ENCODE assay signal across 30 cellular contexts in genomic region chr4:139594591-139595185, GRCh38.
"Had no signal": no experiment of that assay in that cellular context is flagged by ENCODE, and none has a peak within 500 bp of the region (broad histone marks: within the 10 kb centered on the region; RNA-seq: fewer than 3 reads in every experiment).

No MANE protein-coding gene starts in this region.

- DNase-seq: hippocampal formation; immature natural killer cell; kidney; left colon; left lung; naive B cell; natural killer cell; nephron progenitor cell; pancreas; posterior cingulate gyrus; retina; right cardiac atrium; stimulated activated CD4-positive, alpha-beta T cell treated with anti-CD3 and anti-CD28 coated beads, Interleukin-12 subunit alpha, Interleukin-12 subunit beta, amount 100 ng/mL, for 4 hours; stimulated activated CD4-positive, alpha-beta T cell treated with anti-CD3 and anti-CD28 coated beads, Interleukin-15, amount 100 ng/mL, for 24 hours; stimulated activated CD4-positive, alpha-beta T cell treated with anti-CD3 and anti-CD28 coated beads, Interleukin-2, amount 100 ng/mL, for 24 hours; stimulated activated CD4-positive, alpha-beta T cell treated with anti-CD3 and anti-CD28 coated beads, Interleukin-4, amount 100 ng/mL, for 1 hour; stimulated activated naive B cell treated with anti-CD40 and anti-IgM and Interleukin-4, amounts not matched to agents 10 μg/mL and 1 μg/mL and 100 μg/mL, for 72 hours; stimulated activated naive CD8-positive, alpha-beta T cell treated with anti-CD3 and anti-CD28 coated beads, Interleukin-15, Interleukin-2, amounts not matched to agents 100 U/mL and 50 U/mL, for 24 hours; stomach; testis; thyroid gland; transverse colon; upper lobe of left lung had no signal

- H2AFZ ChIP-seq: neural progenitor cell had no signal

- H3K9ac ChIP-seq: neural progenitor cell had no signal

- H3K4me1 Mint-ChIP-seq: immature natural killer cell; naive B cell; natural killer cell; stimulated activated naive B cell treated with anti-CD40 and anti-IgM and Interleukin-4, amounts not matched to agents 10 μg/mL and 1 μg/mL and 100 μg/mL, for 72 hours had no signal

- H3K36me3 ChIP-seq: left lung, neural progenitor cell, pancreas, prostate gland, stomach, thyroid gland, transverse colon, upper lobe of left lung, vagina had no signal

- H3K4me1 ChIP-seq: prostate gland, testis, thyroid gland, transverse colon had no signal

- H3K4me2 ChIP-seq: neural progenitor cell had no signal

- ATAC-seq: left colon; left lung; natural killer cell; pancreas; right cardiac atrium; sciatic nerve; stimulated activated naive B cell treated with anti-CD40 and anti-IgM and Interleukin-4, amounts not matched to agents 10 μg/mL and 1 μg/mL and 100 μg/mL, for 72 hours; stimulated activated naive CD8-positive, alpha-beta T cell treated with anti-CD3 and anti-CD28 coated beads, Interleukin-15, Interleukin-2, amounts not matched to agents 100 U/mL and 50 U/mL, for 24 hours had no signal

- FAIRE-seq: islet of Langerhans, kidney, pancreas had no signal

- H3K27ac Mint-ChIP-seq: immature natural killer cell; natural killer cell; nephron progenitor cell; neural progenitor cell; stimulated activated naive B cell treated with anti-CD40 and anti-IgM and Interleukin-4, amounts not matched to agents 10 μg/mL and 1 μg/mL and 100 μg/mL, for 72 hours had no signal

- H3K36me3 Mint-ChIP-seq: immature natural killer cell; naive B cell; natural killer cell; neural progenitor cell; stimulated activated naive B cell treated with anti-CD40 and anti-IgM and Interleukin-4, amounts not matched to agents 10 μg/mL and 1 μg/mL and 100 μg/mL, for 72 hours had no signal

- H3K4me3 ChIP-seq: left lung, lung, neural progenitor cell, pancreas, prostate gland, skin epidermis, stomach, testis, thyroid gland, transverse colon, upper lobe of left lung, vagina had no signal

- H3K27me3 Mint-ChIP-seq: stimulated activated naive B cell treated with anti-CD40 and anti-IgM and Interleukin-4, amounts not matched to agents 10 μg/mL and 1 μg/mL and 100 μg/mL, for 72 hours had no signal

- H3K4me3 Mint-ChIP-seq: immature natural killer cell; naive B cell; natural killer cell; nephron progenitor cell; neural progenitor cell; stimulated activated naive B cell treated with anti-CD40 and anti-IgM and Interleukin-4, amounts not matched to agents 10 μg/mL and 1 μg/mL and 100 μg/mL, for 72 hours had no signal

- H3K9me3 Mint-ChIP-seq: immature natural killer cell; naive B cell; natural killer cell; nephron progenitor cell; stimulated activated naive B cell treated with anti-CD40 and anti-IgM and Interleukin-4, amounts not matched to agents 10 μg/mL and 1 μg/mL and 100 μg/mL, for 72 hours had no signal

- H3K9me3 ChIP-seq: left lung, pancreas, prostate gland, stomach, testis, thyroid gland, transverse colon, upper lobe of left lung, vagina had no signal

- H3K27ac ChIP-seq: left lung, neural progenitor cell, pancreas, prostate gland, skin epidermis, stomach, testis, thyroid gland, transverse colon, upper lobe of left lung, vagina had no signal

- H3K27me3 ChIP-seq: left lung, neural progenitor cell, stomach, testis, thyroid gland, upper lobe of left lung, vagina had no signal
